ENCODE assay signal across 8 cellular contexts in genomic region chr11:63023851-63024648, GRCh38. TPM values are rescaled to one million over a fixed set of nuclear protein-coding genes. Genes with fewer than 3 reads are reported as not detected.
DNase-seq lines count a peak whose midpoint lies in the region; ATAC-seq and TF ChIP-seq lines count a peak whose summit lies in the region.

No MANE protein-coding gene starts in this region.

- no peaks in the 10 kb centered on the region for H3K36me3 ChIP-seq in OCI-LY1 (ENCODE audit: insufficient read depth, low read length)

- no peaks in the 10 kb centered on the region for H3K27me3 ChIP-seq in OCI-LY1 (ENCODE audit: insufficient read depth, low read length)

- no peak overlapping the region for H3K27ac ChIP-seq in OCI-LY1 (ENCODE audit: low read depth, low read length, poor library complexity, severe bottlenecking)

- H3K4me1 ChIP-seq in OCI-LY1 (ENCODE audit: insufficient read depth, low read length, severe bottlenecking) = no peaks in the 10 kb centered on the region

- no peaks in the 10 kb centered on the region for H3K79me2 ChIP-seq in OCI-LY1 (ENCODE audit: insufficient read depth, low read length)

- H3K9ac ChIP-seq in OCI-LY1 (ENCODE audit: low read length) = no peak overlapping the region

- H3K4me3 ChIP-seq in OCI-LY1 (ENCODE audit: low read depth, low read length, poor library complexity, severe bottlenecking) (no peak overlapping the region), epithelial cell of esophagus (ENCODE audit: low read length) (no peak overlapping the region)

- no peaks in the 10 kb centered on the region for H3K9me2 ChIP-seq in OCI-LY1 (ENCODE audit: low read depth, low read length)

- DNase-seq in DMS79 treated with DMSO at 0.1 percent for 48 hours (lab: John Stamatoyannopoulos, UW) = peak; percentile 66
- peak; percentile 67 for DNase-seq in HPDE6-E6E7 (ENCODE audit: extremely low spot score)
- peak; percentile 87 for DNase-seq in activated CD8-positive, alpha-beta memory T cell treated with anti-CD3 and anti-CD28 coated beads, Interleukin-2, amount 50 U/mL, for 4 hours
- peak; percentile 67 for DNase-seq in epithelial cell of esophagus (ENCODE audit: low read depth)
- peak; percentile 85 for DNase-seq in myocyte (ENCODE audit: low read depth)
- DNase-seq in stimulated activated CD8-positive, alpha-beta memory T cell treated with anti-CD3 and anti-CD28 coated beads, Interleukin-7, amount 100 ng/mL, for 1 hour (ENCODE audit: low read depth in 2 of 2) = peak; percentile 66 to 76

- no peak overlapping the region for H3K4me2 ChIP-seq in OCI-LY1 (ENCODE audit: low read length)

- no peaks in the 10 kb centered on the region for H4K20me1 ChIP-seq in OCI-LY1 (ENCODE audit: insufficient read depth, low read length)

- TF ChIP-seq CTCF in OCI-LY1 (IDR thresholded peaks at IDR 0.05; ENCODE audit: low read length) (peak; percentile 99), epithelial cell of esophagus (IDR thresholded peaks at IDR 0.05; ENCODE audit: insufficient read depth, low read depth, low read length, missing control alignments) (peak; percentile 100)

- no peak overlapping the region for H2AFZ ChIP-seq in OCI-LY1 (ENCODE audit: low read length)

- no peak for ATAC-seq in HG02884 (IDR thresholded peaks at IDR 0.05; ENCODE audit: unreplicated experiment)

- H3K9me3 ChIP-seq in OCI-LY1 (ENCODE audit: low read length) = no peaks in the 10 kb centered on the region

- no peaks in the 10 kb centered on the region for H3F3A ChIP-seq in OCI-LY1 (ENCODE audit: insufficient read depth, low read length)

RNA-seq across cellular contexts. Expression of gene SLC22A8, which starts 8.4 kb away (rescaled TPM):
- not detected in 2 replicates for total RNA-seq in myocyte
- not detected for polyA plus RNA-seq in myocyte (2012)

RNA-seq across cellular contexts. Expression of gene SLC22A6, which starts 39.3 kb away (rescaled TPM):
- total RNA-seq in myocyte = not detected in 2 replicates
- not detected for polyA plus RNA-seq in myocyte (2012)
